1 cellular context compared by ENCODE assay signal in the genomic region with DNA sequence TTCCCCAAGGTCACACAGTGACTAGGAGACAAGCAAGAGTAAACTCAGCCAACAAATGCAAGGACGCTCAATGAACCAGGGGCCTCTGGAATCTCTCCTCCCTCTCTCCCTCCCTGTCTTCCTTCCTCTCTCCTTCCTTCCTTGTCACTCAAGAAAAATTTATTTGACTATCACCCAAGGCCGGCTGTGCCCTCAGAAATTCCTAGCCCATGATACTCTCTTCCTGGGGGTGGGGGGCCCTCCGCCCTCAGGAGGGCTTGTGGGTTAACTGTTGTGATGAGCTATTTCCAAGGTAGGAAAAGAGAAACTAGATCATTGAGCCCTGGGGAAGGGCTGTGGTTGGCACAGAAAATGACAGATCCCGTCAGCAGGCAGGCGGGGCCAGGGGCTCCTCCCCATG.
TF ChIP-seq lines count a peak whose summit lies in the region.

No MANE protein-coding gene starts in this region.

TF ChIP-seq in H1, 55 proteins besides CTCF, POLR2A, EP300 and RAD21 (continued from another document):
- TF ChIP-seq RXRA (IDR thresholded peaks at IDR 0.05; ENCODE audit: insufficient read depth, low read depth, low read length) (no peak), TEAD4 (IDR thresholded peaks at IDR 0.05; ENCODE audit: low read depth, low read length) (no peak), NRF1 (IDR thresholded peaks at IDR 0.05; ENCODE audit: low read depth, low read length) (no peak), JUND (IDR thresholded peaks at IDR 0.05; ENCODE audit: low read length) (no peak), HDAC2 (IDR thresholded peaks at IDR 0.05; ENCODE audit: borderline replicate concordance in 1 of 2, low read depth in 2 of 2, low read length in 2 of 2) (no peak), CREB1 (IDR thresholded peaks at IDR 0.05) (no peak), SIN3A (conservative IDR thresholded peaks at IDR 0.05 in 1 of 2, IDR thresholded peaks at IDR 0.05 in 1 of 2; ENCODE audit: low read depth in 1 of 2, low read length in 2 of 2) (no peak)
- TF ChIP-seq, protein P1, sequence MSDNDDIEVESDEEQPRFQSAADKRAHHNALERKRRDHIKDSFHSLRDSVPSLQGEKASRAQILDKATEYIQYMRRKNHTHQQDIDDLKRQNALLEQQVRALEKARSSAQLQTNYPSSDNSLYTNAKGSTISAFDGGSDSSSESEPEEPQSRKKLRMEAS (IDR thresholded peaks at IDR 0.05), result no peak
